30 cellular contexts compared by ENCODE assay signal in genomic region chr14:54658836-54659235, GRCh38.
"Had no signal": no experiment of that assay in that cellular context is flagged by ENCODE, and none has a peak within 500 bp of the region (broad histone marks: within the 10 kb centered on the region; RNA-seq: fewer than 3 reads in every experiment).

No MANE protein-coding gene starts in this region.

- H3K36me3 Mint-ChIP-seq: activated naive CD8-positive, alpha-beta T cell; stimulated activated effector memory CD8-positive, alpha-beta T cell treated with anti-CD3 and anti-CD28 coated beads, Interleukin-12 subunit alpha, Interleukin-12 subunit beta, amount 100 ng/mL, for 72 hours had no signal

- H3K27me3 ChIP-seq: adrenal gland, ascending aorta, brain microvascular endothelial cell, testis, uterus had no signal

- H3K4me3 ChIP-seq: adrenal gland, ascending aorta, testis, uterus had no signal

- H3K27ac Mint-ChIP-seq: activated naive CD8-positive, alpha-beta T cell; activated T-helper 2 cell treated with anti-CD3 and anti-CD28 coated beads, Interferon-gamma antibody, Interleukin-2, Interleukin-4, amounts not matched to agents 10 μg/mL and 5 μg/mL and 100 μg/mL, durations not matched to agents 14 hours and 24 hours and 36 hours; nephron progenitor cell; stimulated activated effector memory CD8-positive, alpha-beta T cell treated with anti-CD3 and anti-CD28 coated beads, Interleukin-12 subunit alpha, Interleukin-12 subunit beta, amount 100 ng/mL, for 72 hours; stimulated activated naive CD8-positive, alpha-beta T cell treated with anti-CD3 and anti-CD28 coated beads, Interleukin-15, amount 100 ng/mL, for 72 hours had no signal

- H3K36me3 ChIP-seq: adrenal gland, ascending aorta, brain microvascular endothelial cell, uterus had no signal

- FAIRE-seq: colon, small intestine, TTC549 had no signal

- H3K9me3 Mint-ChIP-seq: activated T-cell treated with anti-CD3 and anti-CD28 coated beads, Interleukin-2, amount 50 U/mL, for 4 hours; activated T-helper 2 cell treated with anti-CD3 and anti-CD28 coated beads, Interferon-gamma antibody, Interleukin-2, Interleukin-4, amounts not matched to agents 10 μg/mL and 5 μg/mL and 100 μg/mL, durations not matched to agents 14 hours and 24 hours and 36 hours; central memory CD8-positive, alpha-beta T cell; nephron progenitor cell; stimulated activated effector memory CD8-positive, alpha-beta T cell treated with anti-CD3 and anti-CD28 coated beads, Interleukin-12 subunit alpha, Interleukin-12 subunit beta, amount 100 ng/mL, for 72 hours; stimulated activated naive CD8-positive, alpha-beta T cell treated with anti-CD3 and anti-CD28 coated beads, Interleukin-15, amount 100 ng/mL, for 72 hours had no signal

- DNase-seq: activated CD4-positive, alpha-beta T cell treated with anti-CD3 and anti-CD28 coated beads for 1 hour; activated CD4-positive, alpha-beta T cell treated with anti-CD3 and anti-CD28 coated beads, Interleukin-2, amount 50 U/mL, for 1 hour; activated CD8-positive, alpha-beta memory T cell treated with anti-CD3 and anti-CD28 coated beads, Interleukin-2, amount 50 U/mL, for 48 hours; activated naive CD4-positive, alpha-beta T cell; activated T-cell treated with anti-CD3 and anti-CD28 coated beads, Interleukin-2, amount 50 U/mL, for 4 hours; adrenal gland; brain microvascular endothelial cell; erythroblast; foreskin fibroblast; kidney glomerular epithelial cell; left ventricle myocardium superior; nephron progenitor cell; nucleus accumbens; right cardiac atrium; small intestine; stimulated activated CD4-positive, alpha-beta T cell treated with anti-CD3 and anti-CD28 coated beads, Interleukin-2, amount 100 ng/mL, for 24 hours; stimulated activated naive CD8-positive, alpha-beta T cell treated with anti-CD3 and anti-CD28 coated beads, Interleukin-15, amount 100 ng/mL, for 72 hours; T-helper 1 cell; testis; trophoblast cell; uterus; WERI-Rb-1 had no signal

- H3K4me1 Mint-ChIP-seq: central memory CD8-positive, alpha-beta T cell; stimulated activated effector memory CD8-positive, alpha-beta T cell treated with anti-CD3 and anti-CD28 coated beads, Interleukin-12 subunit alpha, Interleukin-12 subunit beta, amount 100 ng/mL, for 72 hours; stimulated activated naive CD8-positive, alpha-beta T cell treated with anti-CD3 and anti-CD28 coated beads, Interleukin-15, amount 100 ng/mL, for 72 hours had no signal

- H3K9me3 ChIP-seq: adrenal gland, ascending aorta, testis, uterus had no signal

- H3K4me1 ChIP-seq: parathyroid adenoma, testis had no signal

- ATAC-seq: activated T-cell treated with anti-CD3 and anti-CD28 coated beads, Interleukin-2, amount 50 U/mL, for 4 hours; left ventricle myocardium superior; right cardiac atrium; stimulated activated effector memory CD8-positive, alpha-beta T cell treated with anti-CD3 and anti-CD28 coated beads, Interleukin-12 subunit alpha, Interleukin-12 subunit beta, amount 100 ng/mL, for 72 hours; stimulated activated naive CD8-positive, alpha-beta T cell treated with anti-CD3 and anti-CD28 coated beads, Interleukin-15, amount 100 ng/mL, for 72 hours had no signal

- H3K4me3 Mint-ChIP-seq: activated naive CD8-positive, alpha-beta T cell; activated T-cell treated with anti-CD3 and anti-CD28 coated beads, Interleukin-2, amount 50 U/mL, for 4 hours; central memory CD8-positive, alpha-beta T cell; nephron progenitor cell; stimulated activated effector memory CD8-positive, alpha-beta T cell treated with anti-CD3 and anti-CD28 coated beads, Interleukin-12 subunit alpha, Interleukin-12 subunit beta, amount 100 ng/mL, for 72 hours; stimulated activated naive CD8-positive, alpha-beta T cell treated with anti-CD3 and anti-CD28 coated beads, Interleukin-15, amount 100 ng/mL, for 72 hours had no signal

- H3K27ac ChIP-seq: adrenal gland, brain microvascular endothelial cell, parathyroid adenoma, testis, uterus, WERI-Rb-1 had no signal
